Comparison of ENCODE assay signal across 1 cellular context in the genomic region with DNA sequence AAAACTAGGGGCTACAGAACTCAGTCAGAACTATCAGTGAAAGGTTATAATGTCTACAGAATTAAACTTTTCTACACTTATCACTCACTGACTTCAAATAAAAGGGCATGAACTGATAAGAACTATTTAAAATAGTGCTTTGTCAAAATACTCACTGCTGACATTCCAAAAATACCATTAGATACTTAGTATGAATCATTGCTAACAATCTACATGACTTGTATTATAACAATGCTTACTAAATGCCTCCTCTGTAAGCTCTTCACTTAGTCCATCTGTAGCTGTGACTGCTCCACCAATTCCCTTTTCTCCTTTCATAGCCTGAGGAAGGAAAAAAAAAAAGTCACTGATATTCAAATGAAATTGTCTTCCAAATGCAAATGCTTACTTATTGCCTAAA.
TF ChIP-seq lines count a peak whose summit lies in the region.

No MANE protein-coding gene starts in this region.

TF ChIP-seq in HCT116, 20 proteins besides CTCF, POLR2A, EP300 and RAD21 (continued from another document):
- TF ChIP-seq JUND (IDR thresholded peaks at IDR 0.05) (no peak), SP1 (IDR thresholded peaks at IDR 0.05; ENCODE audit: low read depth) (no peak), ELF1 (IDR thresholded peaks at IDR 0.05; ENCODE audit: borderline replicate concordance, low read depth) (no peak), SRF (IDR thresholded peaks at IDR 0.05; ENCODE audit: low read depth) (no peak), ATF3 (IDR thresholded peaks at IDR 0.05) (no peak), EZH2 (IDR thresholded peaks at IDR 0.05) (no peak)
TF ChIP-seq in HCT116: peak in this region for 0.
